In genomic region chr9:93479726-93480125, GRCh38 we compare ENCODE assay signal across 1 cellular context.
TF ChIP-seq lines count a peak whose summit lies in the region.

No MANE protein-coding gene starts in this region.

TF ChIP-seq in GM23338, 12 proteins besides CTCF, POLR2A, EP300 and RAD21 (continued from another document):
- no peak for TF ChIP-seq ZNF462 (CRISPR knock-in tag; IDR thresholded peaks at IDR 0.05)
